In the genomic region with DNA sequence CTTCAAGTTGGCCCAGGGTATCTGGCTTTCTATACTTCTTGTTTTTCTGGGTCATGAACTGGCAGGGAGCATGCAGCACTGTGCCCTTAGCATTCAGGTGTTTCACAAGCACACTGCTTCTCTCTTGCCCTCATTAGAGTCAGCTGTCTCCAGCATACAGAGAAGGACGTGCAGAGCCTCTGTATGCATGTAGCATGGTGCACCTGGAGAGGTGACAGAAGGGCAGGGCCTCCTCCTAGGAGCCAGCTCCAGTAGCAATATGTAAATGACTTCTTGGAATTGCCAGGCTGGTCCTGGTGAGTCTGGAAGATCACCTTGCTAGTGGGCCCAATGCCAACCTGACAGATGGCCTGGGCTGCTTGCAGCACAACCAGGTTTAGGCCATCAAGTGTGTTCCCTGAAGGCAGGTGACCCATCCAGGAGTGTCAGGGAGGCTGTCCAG, we compare ENCODE assay signal across 9 cellular contexts. TPM values are rescaled to one million over a fixed set of nuclear protein-coding genes. Genes with fewer than 3 reads are reported as not detected.
DNase-seq lines count a peak whose midpoint lies in the region; ATAC-seq and TF ChIP-seq lines count a peak whose summit lies in the region.
"Had no signal": no experiment of that assay in that cellular context is flagged by ENCODE, and none has a peak within 500 bp of the region (broad histone marks: within the 10 kb centered on the region; RNA-seq: fewer than 3 reads in every experiment).

No MANE protein-coding gene starts in this region.

- H3K27ac ChIP-seq in WERI-Rb-1, result no peak overlapping the region
- no peak overlapping the region for H3K27ac ChIP-seq in Karpas-422 (ENCODE audit: low read length)
- H3K27ac ChIP-seq: cardiac muscle cell had no signal

- no peaks in the 10 kb centered on the region for H3K79me2 ChIP-seq in Karpas-422 (ENCODE audit: low read length)

- no peak overlapping the region for H2AFZ ChIP-seq in Karpas-422 (ENCODE audit: low read length)

- no peaks in the 10 kb centered on the region for H4K20me1 ChIP-seq in Karpas-422 (ENCODE audit: insufficient read depth, low read depth, low read length)

- H3K9ac ChIP-seq in Karpas-422 (ENCODE audit: low read length), result no peak overlapping the region

- H3K9me3 ChIP-seq in WERI-Rb-1 (ENCODE audit: severe bottlenecking) (no peaks in the 10 kb centered on the region), mucosa of descending colon (no peaks in the 10 kb centered on the region), Karpas-422 (ENCODE audit: low read length) (no peaks in the 10 kb centered on the region)

- H3K27me3 ChIP-seq in WERI-Rb-1 (ENCODE audit: insufficient read depth, low read depth, severe bottlenecking) (no peaks in the 10 kb centered on the region), Karpas-422 (ENCODE audit: low read length) (no peaks in the 10 kb centered on the region)
- H3K27me3 ChIP-seq: cardiac muscle cell had no signal

- TF ChIP-seq CTCF in WERI-Rb-1 (IDR thresholded peaks at IDR 0.05; ENCODE audit: low read depth, low read length) (no peak), mucosa of descending colon (IDR thresholded peaks at IDR 0.05) (no peak)

- peaks cover 13% of the 10 kb centered on the region for H3K4me1 ChIP-seq in mucosa of descending colon (ENCODE audit: low read depth)
- peaks cover 10% of the 10 kb centered on the region for H3K4me1 ChIP-seq in Karpas-422 (ENCODE audit: low read length)

- DNase-seq in DMS79 (lab: John Stamatoyannopoulos, UW) (peak; percentile 98), NCI-H1105 treated with DMSO at 0.1 percent for 48 hours (lab: John Stamatoyannopoulos, UW) (peak; percentile 96), WERI-Rb-1 (peak; percentile 9), mucosa of descending colon (peak; percentile 76 to 88 (median 80)), mesenteric fat pad (ENCODE audit: low spot score) (no peak), HT-29 (ENCODE audit: low spot score) (no peak), Karpas-422 (no peak)

- intact Hi-C loops in mucosa of descending colon (cut with DNase I, micrococcal nuclease), result no loop called here

- no peak overlapping the region for H3K4me2 ChIP-seq in Karpas-422 (ENCODE audit: low read depth, low read length, poor library complexity, severe bottlenecking)

- no peak overlapping the region for H3K4me3 ChIP-seq in WERI-Rb-1 (ENCODE audit: low read depth, low read length)
- no peak overlapping the region for H3K4me3 ChIP-seq in mucosa of descending colon
- no peak overlapping the region for H3K4me3 ChIP-seq in Karpas-422 (ENCODE audit: low read length)
- H3K4me3 ChIP-seq: cardiac muscle cell had no signal

- H3K9me2 ChIP-seq in Karpas-422 (replicated peaks; ENCODE audit: insufficient read depth, low read length), result no peaks in the 10 kb centered on the region

- H3K36me3 ChIP-seq in WERI-Rb-1 (no peaks in the 10 kb centered on the region), mucosa of descending colon (ENCODE audit: low read depth) (no peaks in the 10 kb centered on the region), Karpas-422 (ENCODE audit: insufficient read depth, low read length) (no peaks in the 10 kb centered on the region)
- H3K36me3 ChIP-seq: cardiac muscle cell had no signal

- ATAC-seq in mucosa of descending colon (peak; percentile 97), GM19397 (IDR thresholded peaks at IDR 0.05; ENCODE audit: unreplicated experiment) (no peak)

RNA-seq across cellular contexts. Expression of gene ATP2C1, which starts 44.8 kb away (rescaled TPM):
- total RNA-seq in mucosa of descending colon, result 10 to 100 TPM; 54.9 to 61.6 (median 56.9) TPM
- total RNA-seq in mesenteric fat pad, result 71.0 TPM
- 20.9 and 29.3 TPM in 2 replicates for total RNA-seq in HT-29 (2014; rRNA removed; shearing (Covaris generic))
- total RNA-seq in Karpas-422 (2014; rRNA removed; shearing (Covaris generic); ENCODE audit: low replicate concordance), result 133 and 179 TPM in 2 replicates

Comparison
In these comparisons a context has a peak if more than half of its experiments do, and no peak if none do; other contexts are left out.
1. DNase-seq: peak in DMS79 (single experiment), NCI-H1105 treated with DMSO at 0.1 percent for 48 hours (single experiment), WERI-Rb-1 (single experiment) and mucosa of descending colon (3 of 3); none in mesenteric fat pad (single experiment), HT-29 (single experiment) and Karpas-422 (single experiment).